1 cellular context compared by ENCODE assay signal in the genomic region with DNA sequence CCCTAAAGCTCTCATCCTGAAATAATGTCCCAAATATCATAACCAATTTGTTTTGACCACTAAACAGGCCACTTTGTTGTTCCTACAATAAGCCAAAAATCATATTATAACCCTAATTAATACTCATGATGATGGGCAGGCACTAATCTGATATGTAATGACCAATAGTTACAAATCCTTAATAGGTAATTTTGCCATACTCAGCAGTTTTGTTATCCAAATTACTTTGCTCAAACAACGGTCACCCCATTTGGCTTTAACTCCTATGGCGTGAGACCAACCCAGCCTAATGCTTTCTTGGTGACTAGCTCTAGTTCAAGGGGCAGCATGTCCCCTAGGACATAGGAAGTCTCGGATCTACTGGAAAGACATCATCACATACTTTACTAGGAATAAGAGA.
TF ChIP-seq lines count a peak whose summit lies in the region.

No MANE protein-coding gene starts in this region.

TF ChIP-seq in HepG2, 621 proteins besides CTCF, POLR2A, EP300 and RAD21 (continued from another document):
- TF ChIP-seq ZNF710 (CRISPR knock-in tag; IDR thresholded peaks at IDR 0.05; ENCODE audit: borderline replicate concordance), result no peak
- TF ChIP-seq MAFF (IDR thresholded peaks at IDR 0.05; ENCODE audit: low read depth, low read length), result peak; percentile 97
